13 cellular contexts compared by ENCODE assay signal in genomic region chr7:106615808-106616691, GRCh38.
"Had no signal": no experiment of that assay in that cellular context is flagged by ENCODE, and none has a peak within 500 bp of the region (broad histone marks: within the 10 kb centered on the region; RNA-seq: fewer than 3 reads in every experiment).

No MANE protein-coding gene starts in this region.

- H3K9me3 Mint-ChIP-seq: activated naive CD4-positive, alpha-beta T cell treated with anti-CD3 and anti-CD28 coated beads, Interleukin-2, amount 50 U/mL, for 24 hours; effector memory CD8-positive, alpha-beta T cell had no signal

- H3K36me3 Mint-ChIP-seq: activated naive CD4-positive, alpha-beta T cell treated with anti-CD3 and anti-CD28 coated beads, Interleukin-2, amount 50 U/mL, for 24 hours; stimulated activated naive B cell treated with anti-CD40 and anti-IgM and Interleukin-4, amounts not matched to agents 10 μg/mL and 1 μg/mL and 100 μg/mL, for 72 hours had no signal

- H3K4me3 Mint-ChIP-seq: activated naive CD4-positive, alpha-beta T cell treated with anti-CD3 and anti-CD28 coated beads, Interleukin-2, amount 50 U/mL, for 24 hours; effector memory CD8-positive, alpha-beta T cell; nephron progenitor cell; stimulated activated naive B cell treated with anti-CD40 and anti-IgM and Interleukin-4, amounts not matched to agents 10 μg/mL and 1 μg/mL and 100 μg/mL, for 72 hours had no signal

- H3K36me3 ChIP-seq: adrenal gland, esophagus squamous epithelium, thyroid gland had no signal

- ATAC-seq: effector memory CD8-positive, alpha-beta T cell; stimulated activated naive B cell treated with anti-CD40 and anti-IgM and Interleukin-4, amounts not matched to agents 10 μg/mL and 1 μg/mL and 100 μg/mL, for 72 hours had no signal

- H3K27me3 ChIP-seq: adrenal gland, esophagus squamous epithelium, thyroid gland had no signal

- DNase-seq: activated CD4-positive, alpha-beta T cell treated with anti-CD3 and anti-CD28 coated beads, Interleukin-2, amount 50 U/mL, for 4 hours; activated gamma-delta T cell; adrenal gland; cerebellar nuclear complex; dermis blood vessel endothelial cell; effector memory CD8-positive, alpha-beta T cell; esophagus squamous epithelium; nephron progenitor cell; nucleus accumbens; posterior cingulate gyrus; stimulated activated naive B cell treated with anti-CD40 and anti-IgM and Interleukin-4, amounts not matched to agents 10 μg/mL and 1 μg/mL and 100 μg/mL, for 72 hours; thyroid gland had no signal

- H3K4me3 ChIP-seq: adrenal gland, esophagus squamous epithelium, thyroid gland had no signal

- H3K27ac Mint-ChIP-seq: activated naive CD4-positive, alpha-beta T cell treated with anti-CD3 and anti-CD28 coated beads, Interleukin-2, amount 50 U/mL, for 24 hours; effector memory CD8-positive, alpha-beta T cell; nephron progenitor cell; stimulated activated naive B cell treated with anti-CD40 and anti-IgM and Interleukin-4, amounts not matched to agents 10 μg/mL and 1 μg/mL and 100 μg/mL, for 72 hours had no signal

- H3K9me3 ChIP-seq: adrenal gland, esophagus squamous epithelium, thyroid gland had no signal

- H3K4me1 Mint-ChIP-seq: activated naive CD4-positive, alpha-beta T cell treated with anti-CD3 and anti-CD28 coated beads, Interleukin-2, amount 50 U/mL, for 24 hours; stimulated activated naive B cell treated with anti-CD40 and anti-IgM and Interleukin-4, amounts not matched to agents 10 μg/mL and 1 μg/mL and 100 μg/mL, for 72 hours had no signal

- H3K27ac ChIP-seq: esophagus squamous epithelium, thyroid gland had no signal
